In genomic region chr14:23559921-23560520, GRCh38 we compare ENCODE assay signal across 23 cellular contexts. TPM values are rescaled to one million over a fixed set of nuclear protein-coding genes. Genes with fewer than 3 reads are reported as not detected.
A peak's percentile ranks its signal among the peaks of the same experiment; 100 is the strongest.
DNase-seq lines count a peak whose midpoint lies in the region; ATAC-seq, FAIRE-seq and TF ChIP-seq lines count a peak whose summit lies in the region.
"Had no signal": no experiment of that assay in that cellular context is flagged by ENCODE, and none has a peak within 500 bp of the region (broad histone marks: within the 10 kb centered on the region; RNA-seq: fewer than 3 reads in every experiment).

No MANE protein-coding gene starts in this region.

- H3K9me3 Mint-ChIP-seq in brain: no peaks in the 10 kb centered on the region
- H3K9me3 Mint-ChIP-seq: activated CD4-positive, alpha-beta T cell treated with anti-CD3 and anti-CD28 coated beads, Interleukin-2, amount 10 ng/mL, durations not matched to agents 7 days and 5 days; activated naive CD8-positive, alpha-beta T cell treated with anti-CD3 and anti-CD28 coated beads, Interleukin-2, amount 10 ng/mL, durations not matched to agents 7 days and 5 days; nephron progenitor cell; T-helper 1 cell treated with Interleukin-12 subunit alpha and Interleukin-12 subunit beta and Interleukin-4 antibody, amounts not matched to agents 30 μg/mL and 1 μg/mL, for 36 hours had no signal

- ATAC-seq in HepG2: no peak
- no peak for ATAC-seq in right lobe of liver
- no peak for ATAC-seq in Panc1
- ATAC-seq: lower lobe of right lung, right cardiac atrium had no signal

- no peak for FAIRE-seq in HepG2 (lab: Jason Lieb, UNC)
- FAIRE-seq: D721Med, GM12891, HTR-8/SVneo had no signal

- no peak for TF ChIP-seq RAD21 in HepG2 (CRISPR knock-in tag; IDR thresholded peaks at IDR 0.05)

- TF ChIP-seq POLR2A in HepG2 (IDR thresholded peaks at IDR 0.05; ENCODE audit: insufficient read depth in 1 of 2, low read depth in 2 of 2, low read length in 2 of 2) (no peak), right lobe of liver (IDR thresholded peaks at IDR 0.05) (no peak)

- CTCF ChIA-PET in HepG2 (lab: Yijun Ruan, JAX; ENCODE audit: low intra/inter-chr PET ratio, low total read pairs) (interaction anchor here (0.6 to 10.9 kb wide), 4 partner anchors 79 to 565 kb away, joined by 3 to 275 read pairs (median 6); no protein-coding TSS in a partner anchor), Panc1 (lab: Charles Lee) (interaction anchor here (0.8 to 2.4 kb wide), 3 partner anchors 11 to 81 kb away, joined by 3 to 13 read pairs (median 3); no protein-coding TSS in a partner anchor)

- no peak for DNase-seq in HepG2 (ENCODE audit: low spot score)
- DNase-seq in right lobe of liver: no peak
- DNase-seq in Panc1 (ENCODE audit: low read depth, low spot score): no peak
- DNase-seq in A172 (ENCODE audit: low spot score): no peak
- DNase-seq in NCI-H1092 (lab: John Stamatoyannopoulos, UW): no peak
- DNase-seq in germinal center (ENCODE audit: low spot score): no peak
- DNase-seq: kidney glomerular epithelial cell had no signal

- intact Hi-C loops in HepG2 (cut with micrococcal nuclease; ENCODE audit: unreplicated experiment) (loop anchor here (5.0 kb wide), 1 partner anchor 293 kb away; no protein-coding TSS in a partner anchor), right lobe of liver (cut with DNase I) (loop anchor here in 1 of 2 donors (5.0 kb wide), 1 partner anchor 83 kb away; no protein-coding TSS in a partner anchor), Panc1 (cut with micrococcal nuclease; ENCODE audit: unreplicated experiment) (loop anchor here (2.0 to 10.0 kb wide), 2 partner anchors 81 to 235 kb away; partner anchors contain the start of gene PABPN1)

- POLR2A ChIA-PET in HepG2 (lab: Yijun Ruan, JAX) (interaction anchor here (0.7 to 7.6 kb wide), 17 partner anchors 8 to 274 kb away, joined by 3 to 113 read pairs (median 5); partner anchors contain the start of genes AP1G2, BCL2L2, HOMEZ and PABPN1), Panc1 (lab: Charles Lee) (interaction anchor here (1.0 kb wide), 1 partner anchor 217 kb away, joined by 3 read pairs; no protein-coding TSS in a partner anchor)

- H3K4me3 ChIP-seq in HepG2 (replicated peaks in 1 of 3; ENCODE audit: insufficient read depth in 1 of 3, low read depth in 2 of 3, low read length in 3 of 3) (no peak overlapping the region), right lobe of liver (no peak overlapping the region), Panc1 (ENCODE audit: low read depth in 2 of 2, low read length in 2 of 2) (no peak overlapping the region)
- H3K4me3 ChIP-seq: lower lobe of right lung, transverse colon had no signal

- H3K36me3 Mint-ChIP-seq in brain: no peaks in the 10 kb centered on the region

- H3K27me3 ChIP-seq in HepG2 (ENCODE audit: control insufficient read depth in 1 of 2, insufficient read depth in 2 of 2, low read length in 2 of 2) (no peaks in the 10 kb centered on the region; a peak in 1 of 5 replicates), right lobe of liver (no peaks in the 10 kb centered on the region), Panc1 (ENCODE audit: control insufficient read depth, insufficient read depth, low read length) (no peaks in the 10 kb centered on the region)
- H3K27me3 ChIP-seq: transverse colon had no signal

- H3K9ac ChIP-seq in HepG2 (ENCODE audit: insufficient read depth, low read depth, low read length): no peak overlapping the region
- H3K9ac ChIP-seq: KMS-11, parathyroid adenoma had no signal

- no peak for TF ChIP-seq EP300 in HepG2 (IDR thresholded peaks at IDR 0.05; ENCODE audit: low read depth in 2 of 2, low read length in 2 of 2)
- TF ChIP-seq EP300 in HepG2 (CRISPR knock-in tag; IDR thresholded peaks at IDR 0.05; ENCODE audit: borderline replicate concordance): no peak

- BruUV-seq in HepG2 (replicated peaks; lab: Mats Ljungman, UMichigan) (no TSS peak), Panc1 (replicated peaks; lab: Mats Ljungman, UMichigan) (no TSS peak)

- no peak overlapping the region for H3K4me2 ChIP-seq in HepG2 (ENCODE audit: low read depth, low read length)
- H3K4me2 ChIP-seq: KMS-11 had no signal

- H3K79me2 ChIP-seq in HepG2 (ENCODE audit: insufficient read depth, low read length): peaks cover 9% of the 10 kb centered on the region
- H3K79me2 ChIP-seq: parathyroid adenoma had no signal

- H2AFZ ChIP-seq in HepG2 (ENCODE audit: low read length): no peak overlapping the region
- H2AFZ ChIP-seq: parathyroid adenoma had no signal

- H3K27ac Mint-ChIP-seq in brain: peak overlapping the region in 4 of 5 experiments; percentile 73 to 90 (median 82)
- H3K27ac Mint-ChIP-seq: activated CD4-positive, alpha-beta T cell treated with anti-CD3 and anti-CD28 coated beads, Interleukin-2, amount 10 ng/mL, durations not matched to agents 7 days and 5 days; nephron progenitor cell; T-helper 1 cell treated with Interleukin-12 subunit alpha and Interleukin-12 subunit beta and Interleukin-4 antibody, amounts not matched to agents 30 μg/mL and 1 μg/mL, for 36 hours had no signal

- H3K4me3 Mint-ChIP-seq in brain: no peak overlapping the region
- H3K4me3 Mint-ChIP-seq: activated CD4-positive, alpha-beta T cell treated with anti-CD3 and anti-CD28 coated beads, Interleukin-2, amount 10 ng/mL, durations not matched to agents 7 days and 5 days; activated naive CD8-positive, alpha-beta T cell treated with anti-CD3 and anti-CD28 coated beads, Interleukin-2, amount 10 ng/mL, durations not matched to agents 7 days and 5 days; nephron progenitor cell had no signal

- H3K36me3 ChIP-seq in HepG2 (replicated peaks in 1 of 2; ENCODE audit: control insufficient read depth in 1 of 2, insufficient read depth in 2 of 2, low read length in 2 of 2): peaks cover 44 to 60% of the 10 kb centered on the region in 2 experiments
- peaks cover 0 to 18% (median 0%) of the 10 kb centered on the region in 4 donors for H3K36me3 ChIP-seq in right lobe of liver
- peaks cover 5% of the 10 kb centered on the region; the same call in 1 of the 2 replicates for H3K36me3 ChIP-seq in Panc1 (ENCODE audit: control insufficient read depth, insufficient read depth, low read length)

- H3K27ac ChIP-seq in HepG2 (ENCODE audit: extremely low read length, insufficient read depth, low read length) (no peak overlapping the region), right lobe of liver (no peak overlapping the region), Panc1 (ENCODE audit: low read length) (no peak overlapping the region), temporal lobe (ENCODE audit: low read depth, low read length) (peak overlapping the region; percentile 39)
- H3K27ac ChIP-seq: epithelial cell of prostate, KMS-11, lower lobe of right lung, parathyroid adenoma, transverse colon had no signal

- peaks cover 13% of the 10 kb centered on the region; the same call in 1 of the 2 replicates for H4K20me1 ChIP-seq in HepG2 (ENCODE audit: insufficient read depth, low read length)

- in situ Hi-C loops in HepG2 (cut with HindIII; ENCODE audit: extremely low pct_ligation_motif_present, low pct_unique_long_range_greater_than_20kb) (loop anchor here (5.0 kb wide), 2 partner anchors 78 to 238 kb away; partner anchors contain the start of gene PABPN1), Panc1 (cut with HindIII; ENCODE audit: low pct_unique_long_range_greater_than_20kb, low sequenced_read_pairs) (no loop called here)

- peaks cover 57% of the 10 kb centered on the region for H3K4me1 Mint-ChIP-seq in brain

- H3K27me3 Mint-ChIP-seq in brain: peaks cover 2% of the 10 kb centered on the region
- H3K27me3 Mint-ChIP-seq: activated CD4-positive, alpha-beta T cell treated with anti-CD3 and anti-CD28 coated beads, Interleukin-2, amount 10 ng/mL, durations not matched to agents 7 days and 5 days; activated naive CD8-positive, alpha-beta T cell treated with anti-CD3 and anti-CD28 coated beads, Interleukin-2, amount 10 ng/mL, durations not matched to agents 7 days and 5 days had no signal

- 81% methylated on average over 2 of the region's 3 CpGs for WGBS in HepG2 (ENCODE audit: low lambda C conversion rate)
- WGBS in right lobe of liver (ENCODE audit: insufficient coverage, low coverage, low lambda C conversion rate, missing lambda C conversion rate): 72% methylated on average over 2 of the region's 3 CpGs

- TF ChIP-seq CTCF in HepG2 (CRISPR knock-in tag; IDR thresholded peaks at IDR 0.05) (no peak), right lobe of liver (IDR thresholded peaks at IDR 0.05) (no peak), Panc1 (IDR thresholded peaks at IDR 0.05) (0 out of 2 replicates have a peak, but pooled peaks have one; percentile 24), brain (conservative IDR thresholded peaks at IDR 0.05) (no peak)

- H3K9me3 ChIP-seq in HepG2 (ENCODE audit: low read length) (no peaks in the 10 kb centered on the region), right lobe of liver (no peaks in the 10 kb centered on the region), Panc1 (ENCODE audit: control insufficient read depth, insufficient read depth, low read depth, low read length) (no peaks in the 10 kb centered on the region)
- H3K9me3 ChIP-seq: lower lobe of right lung, transverse colon had no signal

- H3K4me1 ChIP-seq in HepG2 (ENCODE audit: insufficient read depth, low read length): peaks cover 39% of the 10 kb centered on the region
- peaks cover 0 to 25% (median 7%) of the 10 kb centered on the region in 4 donors for H3K4me1 ChIP-seq in right lobe of liver
- no peaks in the 10 kb centered on the region for H3K4me1 ChIP-seq in Panc1 (ENCODE audit: control insufficient read depth, insufficient read depth, low read length)

RNA-seq across cellular contexts. Expression of gene THTPA, which starts 4.0 kb away (rescaled TPM):
- total RNA-seq in HepG2 (2016; rRNA removed; fragmentation: Illumina TruSeq; extraction: Trizol): 7.1 and 7.4 TPM in 2 replicates
- total RNA-seq in HepG2 (2016; cell fraction: cytosol; rRNA removed; fragmentation: Illumina TruSeq; extraction: Trizol; ENCODE audit: low read depth): 6.0 and 6.1 TPM in 2 replicates
- total RNA-seq in HepG2 (2016; cell fraction: insoluble cytoplasmic fraction; rRNA removed; fragmentation: Illumina TruSeq; extraction: Trizol): 7.7 and 8.0 TPM in 2 replicates
- 12.8 and 13.3 TPM in 2 replicates for total RNA-seq in HepG2 (2016; cell fraction: membrane; rRNA removed; fragmentation: Illumina TruSeq; extraction: Trizol)
- 5.8 and 5.9 TPM in 2 replicates for total RNA-seq in HepG2 (2016; cell fraction: nucleus; rRNA removed; fragmentation: Illumina TruSeq; extraction: Trizol)
- 8.2 and 8.7 TPM in 2 replicates for polyA plus RNA-seq in HepG2 (2011; rRNA removed)
- polyA plus RNA-seq in HepG2 (2011; cell fraction: cytosol; rRNA removed): 3.6 and 5.0 TPM in 2 replicates
- 11.3 and 17.7 TPM in 2 replicates for polyA plus RNA-seq in HepG2 (2011; cell fraction: nucleus; rRNA removed)
- polyA plus RNA-seq in HepG2 (2012): 3.9 and 4.2 TPM in 2 replicates
- polyA plus RNA-seq in HepG2 (2016; cell fraction: cytosol; fragmentation: Illumina TruSeq; extraction: Trizol; ENCODE audit: low read depth): 14.5 and 18.4 TPM in 2 replicates
- polyA plus RNA-seq in HepG2 (2016; cell fraction: insoluble cytoplasmic fraction; fragmentation: Illumina TruSeq; extraction: Trizol; ENCODE audit: low read depth): 11.7 and 13.4 TPM in 2 replicates
- polyA plus RNA-seq in HepG2 (2016; cell fraction: membrane; fragmentation: Illumina TruSeq; extraction: Trizol; ENCODE audit: low read depth): 18.6 and 20.0 TPM in 2 replicates
- 11.0 and 11.3 TPM in 2 replicates for polyA plus RNA-seq in HepG2 (2016; cell fraction: nucleus; fragmentation: Illumina TruSeq; extraction: Trizol; ENCODE audit: insufficient read depth, low read depth)
- polyA minus RNA-seq in HepG2 (2011; rRNA and poly(A)+ RNA removed; ENCODE audit: low replicate concordance): 10.0 and 22.9 TPM in 2 replicates
- polyA minus RNA-seq in HepG2 (2011; cell fraction: cytosol; rRNA and poly(A)+ RNA removed): 2.5 and 3.6 TPM in 2 replicates
- polyA minus RNA-seq in HepG2 (2011; cell fraction: nucleus; rRNA and poly(A)+ RNA removed): 6.8 and 7.2 TPM in 2 replicates
- total RNA-seq in right lobe of liver: 10 to 100 TPM in 4 of 6 experiments, 1 to 10 TPM in 2; 8.2 to 15.0 (median 11.4) TPM
- 13.3 TPM for total RNA-seq in Panc1 (2021; ENCODE audit: unreplicated experiment)
- polyA plus RNA-seq in Panc1 (2012; ENCODE audit: insufficient read length): 5.1 TPM
- polyA plus RNA-seq in brain (ENCODE audit: insufficient read depth, low read depth, low replicate concordance): 48.6 TPM
- total RNA-seq in temporal lobe: 16.7 TPM
- 5.0 and 5.2 TPM in 2 replicates for total RNA-seq in A172 (2014; rRNA removed; shearing (Covaris generic))

RNA-seq across cellular contexts. Expression of gene AP1G2, which starts 7.6 kb away (rescaled TPM):
- total RNA-seq in HepG2 (2016; rRNA removed; fragmentation: Illumina TruSeq; extraction: Trizol) (39.4 and 96.9 TPM in 2 replicates), right lobe of liver (10 to 100 TPM; 13.6 to 25.9 (median 23.0) TPM), Panc1 (2021; ENCODE audit: unreplicated experiment) (61.6 TPM), temporal lobe (10.6 TPM)
- total RNA-seq in HepG2 (2016; cell fraction: cytosol; rRNA removed; fragmentation: Illumina TruSeq; extraction: Trizol; ENCODE audit: low read depth): 27.1 and 29.2 TPM in 2 replicates
- total RNA-seq in HepG2 (2016; cell fraction: insoluble cytoplasmic fraction; rRNA removed; fragmentation: Illumina TruSeq; extraction: Trizol): 43.1 and 100 TPM in 2 replicates
- 15.6 and 15.9 TPM in 2 replicates for total RNA-seq in HepG2 (2016; cell fraction: membrane; rRNA removed; fragmentation: Illumina TruSeq; extraction: Trizol)
- 143 and 149 TPM in 2 replicates for total RNA-seq in HepG2 (2016; cell fraction: nucleus; rRNA removed; fragmentation: Illumina TruSeq; extraction: Trizol)
- polyA plus RNA-seq in HepG2 (2011; rRNA removed) (611 and 685 TPM in 2 replicates), brain (ENCODE audit: insufficient read depth, low read depth, low replicate concordance) (28.9 TPM)
- 118 and 170 TPM in 2 replicates for polyA plus RNA-seq in HepG2 (2011; cell fraction: cytosol; rRNA removed)
- polyA plus RNA-seq in HepG2 (2011; cell fraction: nucleus; rRNA removed): 4,733 and 5,679 TPM in 2 replicates
- polyA plus RNA-seq in HepG2 (2012): 202 and 318 TPM in 2 replicates
- polyA plus RNA-seq in HepG2 (2016; cell fraction: cytosol; fragmentation: Illumina TruSeq; extraction: Trizol; ENCODE audit: low read depth): 12.6 and 13.8 TPM in 2 replicates
- 49.4 and 63.1 TPM in 2 replicates for polyA plus RNA-seq in HepG2 (2016; cell fraction: insoluble cytoplasmic fraction; fragmentation: Illumina TruSeq; extraction: Trizol; ENCODE audit: low read depth)
- 18.9 and 19.4 TPM in 2 replicates for polyA plus RNA-seq in HepG2 (2016; cell fraction: membrane; fragmentation: Illumina TruSeq; extraction: Trizol; ENCODE audit: low read depth)
- 559 and 594 TPM in 2 replicates for polyA plus RNA-seq in HepG2 (2016; cell fraction: nucleus; fragmentation: Illumina TruSeq; extraction: Trizol; ENCODE audit: insufficient read depth, low read depth)
- polyA minus RNA-seq in HepG2 (2011; rRNA and poly(A)+ RNA removed; ENCODE audit: low replicate concordance): 166 and 365 TPM in 2 replicates
- polyA minus RNA-seq in HepG2 (2011; cell fraction: cytosol; rRNA and poly(A)+ RNA removed): 55.5 and 58.2 TPM in 2 replicates
- polyA minus RNA-seq in HepG2 (2011; cell fraction: nucleus; rRNA and poly(A)+ RNA removed): 527 and 596 TPM in 2 replicates
- 42.1 TPM for polyA plus RNA-seq in Panc1 (2012; ENCODE audit: insufficient read length)
- total RNA-seq in A172 (2014; rRNA removed; shearing (Covaris generic)): 6.0 and 16.6 TPM in 2 replicates

RNA-seq across cellular contexts. Expression of gene ZFHX2, which starts 8.5 kb away (rescaled TPM):
- total RNA-seq in HepG2 (2016; rRNA removed; fragmentation: Illumina TruSeq; extraction: Trizol) (0.44 and 0.49 TPM in 2 replicates), right lobe of liver (under 1 TPM; 0.33 to 0.83 (median 0.47) TPM), Panc1 (2021; ENCODE audit: unreplicated experiment) (2.4 TPM), temporal lobe (1.5 TPM)
- 0.81 and 0.88 TPM in 2 replicates for total RNA-seq in HepG2 (2016; cell fraction: cytosol; rRNA removed; fragmentation: Illumina TruSeq; extraction: Trizol; ENCODE audit: low read depth)
- total RNA-seq in HepG2 (2016; cell fraction: insoluble cytoplasmic fraction; rRNA removed; fragmentation: Illumina TruSeq; extraction: Trizol): 0.39 and 0.40 TPM in 2 replicates
- total RNA-seq in HepG2 (2016; cell fraction: membrane; rRNA removed; fragmentation: Illumina TruSeq; extraction: Trizol): 0.49 and 0.62 TPM in 2 replicates
- 0.78 and 1.1 TPM in 2 replicates for total RNA-seq in HepG2 (2016; cell fraction: nucleus; rRNA removed; fragmentation: Illumina TruSeq; extraction: Trizol)
- polyA plus RNA-seq in HepG2 (2011; rRNA removed) (0.17 and 0.24 TPM in 2 replicates), brain (ENCODE audit: insufficient read depth, low read depth, low replicate concordance) (6.5 TPM)
- polyA plus RNA-seq in HepG2 (2011; cell fraction: cytosol; rRNA removed): 0.04 and 0.22 TPM in 2 replicates
- 1.2 and 1.4 TPM in 2 replicates for polyA plus RNA-seq in HepG2 (2011; cell fraction: nucleus; rRNA removed)
- 0.92 and 0.93 TPM in 2 replicates for polyA plus RNA-seq in HepG2 (2012)
- polyA plus RNA-seq in HepG2 (2016; cell fraction: cytosol; fragmentation: Illumina TruSeq; extraction: Trizol; ENCODE audit: low read depth): 0.29 TPM in 2 replicates
- 0.53 and 0.73 TPM in 2 replicates for polyA plus RNA-seq in HepG2 (2016; cell fraction: insoluble cytoplasmic fraction; fragmentation: Illumina TruSeq; extraction: Trizol; ENCODE audit: low read depth)
- 0.19 and 0.22 TPM in 2 replicates for polyA plus RNA-seq in HepG2 (2016; cell fraction: membrane; fragmentation: Illumina TruSeq; extraction: Trizol; ENCODE audit: low read depth)
- 0.79 and 1.2 TPM in 2 replicates for polyA plus RNA-seq in HepG2 (2016; cell fraction: nucleus; fragmentation: Illumina TruSeq; extraction: Trizol; ENCODE audit: insufficient read depth, low read depth)
- 0.21 and 1.7 TPM in 2 replicates for polyA minus RNA-seq in HepG2 (2011; rRNA and poly(A)+ RNA removed; ENCODE audit: low replicate concordance)
- polyA minus RNA-seq in HepG2 (2011; cell fraction: cytosol; rRNA and poly(A)+ RNA removed): 0.26 and 1.6 TPM in 2 replicates
- polyA minus RNA-seq in HepG2 (2011; cell fraction: nucleus; rRNA and poly(A)+ RNA removed): 1.7 and 2.2 TPM in 2 replicates
- 4.5 TPM for polyA plus RNA-seq in Panc1 (2012; ENCODE audit: insufficient read length)
- 0.29 TPM in 2 replicates for total RNA-seq in A172 (2014; rRNA removed; shearing (Covaris generic))
- total RNA-seq: RPMI7951 had no signal

RNA-seq across cellular contexts. Expression of gene JPH4, which starts 18.6 kb away (rescaled TPM):
- 0.14 and 0.22 TPM in 2 replicates for total RNA-seq in HepG2 (2016; rRNA removed; fragmentation: Illumina TruSeq; extraction: Trizol)
- 0.10 TPM in 1 of 2 replicates, not detected in the other for total RNA-seq in HepG2 (2016; cell fraction: cytosol; rRNA removed; fragmentation: Illumina TruSeq; extraction: Trizol; ENCODE audit: low read depth)
- 0.13 and 0.15 TPM in 2 replicates for total RNA-seq in HepG2 (2016; cell fraction: insoluble cytoplasmic fraction; rRNA removed; fragmentation: Illumina TruSeq; extraction: Trizol)
- total RNA-seq in HepG2 (2016; cell fraction: membrane; rRNA removed; fragmentation: Illumina TruSeq; extraction: Trizol): 0.10 and 0.22 TPM in 2 replicates
- total RNA-seq in HepG2 (2016; cell fraction: nucleus; rRNA removed; fragmentation: Illumina TruSeq; extraction: Trizol): 0.12 and 0.44 TPM in 2 replicates
- polyA plus RNA-seq in HepG2 (2011; rRNA removed): 0.08 and 0.16 TPM in 2 replicates
- polyA plus RNA-seq in HepG2 (2011; cell fraction: cytosol; rRNA removed): 0.15 and 0.18 TPM in 2 replicates
- 1.1 TPM in 2 replicates for polyA plus RNA-seq in HepG2 (2011; cell fraction: nucleus; rRNA removed)
- polyA plus RNA-seq in HepG2 (2012): 0.16 and 0.54 TPM in 2 replicates
- 0.05 and 0.10 TPM in 2 replicates for polyA plus RNA-seq in HepG2 (2016; cell fraction: cytosol; fragmentation: Illumina TruSeq; extraction: Trizol; ENCODE audit: low read depth)
- 0.22 and 0.33 TPM in 2 replicates for polyA plus RNA-seq in HepG2 (2016; cell fraction: insoluble cytoplasmic fraction; fragmentation: Illumina TruSeq; extraction: Trizol; ENCODE audit: low read depth)
- polyA plus RNA-seq in HepG2 (2016; cell fraction: membrane; fragmentation: Illumina TruSeq; extraction: Trizol; ENCODE audit: low read depth): 0.10 and 0.17 TPM in 2 replicates
- polyA plus RNA-seq in HepG2 (2016; cell fraction: nucleus; fragmentation: Illumina TruSeq; extraction: Trizol; ENCODE audit: insufficient read depth, low read depth): 0.42 and 0.55 TPM in 2 replicates
- polyA minus RNA-seq in HepG2 (2011; rRNA and poly(A)+ RNA removed; ENCODE audit: low replicate concordance): 0.18 TPM in 1 of 2 replicates, not detected in the other
- polyA minus RNA-seq in HepG2 (2011; cell fraction: cytosol; rRNA and poly(A)+ RNA removed): 0.35 TPM in 1 of 2 replicates, not detected in the other
- 0.13 and 0.25 TPM in 2 replicates for polyA minus RNA-seq in HepG2 (2011; cell fraction: nucleus; rRNA and poly(A)+ RNA removed)
- total RNA-seq in right lobe of liver: under 1 TPM in 3 of 6 experiments, not detected in 3; 0.07 to 0.20 (median 0.19) TPM
- 0.05 TPM for total RNA-seq in Panc1 (2021; ENCODE audit: unreplicated experiment)
- polyA plus RNA-seq in Panc1 (2012; ENCODE audit: insufficient read length): not detected
- 39.2 TPM for polyA plus RNA-seq in brain (ENCODE audit: insufficient read depth, low read depth, low replicate concordance)
- total RNA-seq in temporal lobe: 40.1 TPM
- total RNA-seq in A172 (2014; rRNA removed; shearing (Covaris generic)): not detected in 2 replicates
- total RNA-seq: activated CD4-positive, alpha-beta T cell treated with anti-CD3 and anti-CD28 coated beads, Interleukin-2, amount 10 ng/mL, durations not matched to agents 7 days and 5 days; activated naive CD8-positive, alpha-beta T cell treated with anti-CD3 and anti-CD28 coated beads, Interleukin-2, amount 10 ng/mL, durations not matched to agents 7 days and 5 days had no signal
